20 cellular contexts compared by ENCODE assay signal in genomic region chr12:88145567-88146347, GRCh38. TPM values are rescaled to one million over a fixed set of nuclear protein-coding genes. Genes with fewer than 3 reads are reported as not detected.
DNase-seq lines count a peak whose midpoint lies in the region; ATAC-seq and TF ChIP-seq lines count a peak whose summit lies in the region.
"Had no signal": no experiment of that assay in that cellular context is flagged by ENCODE, and none has a peak within 500 bp of the region (broad histone marks: within the 10 kb centered on the region; RNA-seq: fewer than 3 reads in every experiment).

No MANE protein-coding gene starts in this region.

- H3K4me3 Mint-ChIP-seq in Caco-2 (ENCODE audit: unreplicated experiment) (no peak overlapping the region), brain (peak overlapping the region; percentile 54 to 97 (median 64)), nephron (peak overlapping the region; percentile 5 to 33 (median 32))
- H3K4me3 Mint-ChIP-seq in activated T-helper 1 cell treated with anti-CD3 and anti-CD28 coated beads, Interleukin-12 subunit alpha, Interleukin-12 subunit beta, Interleukin-2, Interleukin-4 antibody, amounts not matched to agents 30 ng/mL and 10 ng/mL and 1 ng/mL, durations not matched to agents 14 hours and 24 hours and 36 hours, result no peak overlapping the region
- H3K4me3 Mint-ChIP-seq: activated B cell treated with CpG ODN at 0.5 μM for 24 hours; effector memory CD8-positive, alpha-beta T cell; T-helper 1 cell treated with Interleukin-12 subunit alpha and Interleukin-12 subunit beta and Interleukin-4 antibody, amounts not matched to agents 30 μg/mL and 1 μg/mL, for 36 hours had no signal

- H3K27me3 ChIP-seq in Caco-2 (replicated peaks; ENCODE audit: control insufficient read depth, insufficient read depth, low read length), result no peaks in the 10 kb centered on the region
- H3K27me3 ChIP-seq: adrenal gland, uterus had no signal

- H3K4me3 ChIP-seq in Caco-2 (ENCODE audit: low read depth, low read length), result no peak overlapping the region
- H3K4me3 ChIP-seq: adrenal gland, uterus had no signal

- no peaks in the 10 kb centered on the region for H3K36me3 ChIP-seq in Caco-2 (ENCODE audit: control insufficient read depth, insufficient read depth, low read length)
- H3K36me3 ChIP-seq: adrenal gland, uterus had no signal

- H3K9me3 Mint-ChIP-seq in Caco-2 (ENCODE audit: unreplicated experiment), result no peaks in the 10 kb centered on the region
- no peaks in the 10 kb centered on the region for H3K9me3 Mint-ChIP-seq in brain
- no peaks in the 10 kb centered on the region for H3K9me3 Mint-ChIP-seq in nephron
- no peaks in the 10 kb centered on the region for H3K9me3 Mint-ChIP-seq in activated T-helper 1 cell treated with anti-CD3 and anti-CD28 coated beads, Interleukin-12 subunit alpha, Interleukin-12 subunit beta, Interleukin-2, Interleukin-4 antibody, amounts not matched to agents 30 ng/mL and 10 ng/mL and 1 ng/mL, durations not matched to agents 14 hours and 24 hours and 36 hours
- H3K9me3 Mint-ChIP-seq: activated B cell treated with CpG ODN at 0.5 μM for 24 hours; effector memory CD8-positive, alpha-beta T cell; T-helper 1 cell treated with Interleukin-12 subunit alpha and Interleukin-12 subunit beta and Interleukin-4 antibody, amounts not matched to agents 30 μg/mL and 1 μg/mL, for 36 hours had no signal

- no peak for DNase-seq in Caco-2
- peak; percentile 84 for DNase-seq in NCI-H146 (lab: John Stamatoyannopoulos, UW)
- no peak for DNase-seq in activated T-helper 1 cell treated with anti-CD3 and anti-CD28 coated beads, Interleukin-12 subunit alpha, Interleukin-12 subunit beta, Interleukin-2, Interleukin-4 antibody, amounts not matched to agents 30 ng/mL and 10 ng/mL and 1 ng/mL, durations not matched to agents 14 hours and 24 hours and 36 hours (ENCODE audit: low spot score)
- no peak for DNase-seq in NCI-H187 treated with DMSO at 0.1 percent for 48 hours (lab: John Stamatoyannopoulos, UW)
- DNase-seq in HuH-7 (ENCODE audit: low spot score), result no peak
- DNase-seq: activated B cell treated with CpG ODN at 0.5 μM for 24 hours; activated effector memory CD4-positive, alpha-beta T cell treated with Interleukin-2 at 50 U/mL for 16 hours; adrenal gland; caudate nucleus; effector memory CD8-positive, alpha-beta T cell; left cardiac atrium; occipital lobe; SIG-M5; stimulated activated CD4-positive, alpha-beta T cell treated with anti-CD3 and anti-CD28 coated beads, Interleukin-1b, Interleukin-23, amount 100 ng/mL, for 48 hours; uterus had no signal

- BruUV-seq in Caco-2 (replicated peaks; lab: Mats Ljungman, UMichigan), result no TSS peak

- TF ChIP-seq CTCF in Caco-2 (IDR thresholded peaks at IDR 0.05; ENCODE audit: insufficient read depth in 1 of 2, low read depth in 1 of 2, low read length in 1 of 2, severe bottlenecking in 1 of 2, unreplicated experiment in 1 of 2) (no peak), brain (conservative IDR thresholded peaks at IDR 0.05) (no peak), nephron (IDR thresholded peaks at IDR 0.05; ENCODE audit: unreplicated experiment in 3 of 3) (no peak)

- H3K4me1 Mint-ChIP-seq in Caco-2 (ENCODE audit: low read depth, unreplicated experiment) (peaks cover 17% of the 10 kb centered on the region), brain (peaks cover 58% of the 10 kb centered on the region), nephron (peaks cover 25% of the 10 kb centered on the region)
- peaks cover 33% of the 10 kb centered on the region for H3K4me1 Mint-ChIP-seq in activated T-helper 1 cell treated with anti-CD3 and anti-CD28 coated beads, Interleukin-12 subunit alpha, Interleukin-12 subunit beta, Interleukin-2, Interleukin-4 antibody, amounts not matched to agents 30 ng/mL and 10 ng/mL and 1 ng/mL, durations not matched to agents 14 hours and 24 hours and 36 hours (ENCODE audit: low read depth)

- intact Hi-C loops in Caco-2 (cut with micrococcal nuclease; ENCODE audit: unreplicated experiment), result loop anchor here (10.0 kb wide), 2 partner anchors 429 to 1379 kb away; partner anchors contain the start of genes GALNT4 and POC1B
- intact Hi-C loops in activated T-helper 1 cell treated with anti-CD3 and anti-CD28 coated beads, Interleukin-12 subunit alpha, Interleukin-12 subunit beta, Interleukin-2, Interleukin-4 antibody, amounts not matched to agents 30 ng/mL and 10 ng/mL and 1 ng/mL, durations not matched to agents 14 hours and 24 hours and 36 hours (cut with micrococcal nuclease), result no loop called here

- no peak for ATAC-seq in HG02970 (IDR thresholded peaks at IDR 0.05; ENCODE audit: low FRiP score, unreplicated experiment)
- ATAC-seq: effector memory CD8-positive, alpha-beta T cell; left cardiac atrium; sciatic nerve had no signal

- no peaks in the 10 kb centered on the region for H3K36me3 Mint-ChIP-seq in Caco-2 (ENCODE audit: insufficient read depth, unreplicated experiment)
- peaks cover 10% of the 10 kb centered on the region for H3K36me3 Mint-ChIP-seq in brain
- peaks cover 4% of the 10 kb centered on the region for H3K36me3 Mint-ChIP-seq in nephron (ENCODE audit: low read depth)
- H3K36me3 Mint-ChIP-seq in activated T-helper 1 cell treated with anti-CD3 and anti-CD28 coated beads, Interleukin-12 subunit alpha, Interleukin-12 subunit beta, Interleukin-2, Interleukin-4 antibody, amounts not matched to agents 30 ng/mL and 10 ng/mL and 1 ng/mL, durations not matched to agents 14 hours and 24 hours and 36 hours (ENCODE audit: low read depth), result peaks cover 11% of the 10 kb centered on the region

- POLR2A ChIA-PET in Caco-2 (lab: Charles Lee), result no interaction called here

- no peaks in the 10 kb centered on the region for H3K27me3 Mint-ChIP-seq in Caco-2 (ENCODE audit: insufficient read depth, unreplicated experiment)
- peaks cover 6% of the 10 kb centered on the region for H3K27me3 Mint-ChIP-seq in brain
- no peaks in the 10 kb centered on the region for H3K27me3 Mint-ChIP-seq in nephron (ENCODE audit: low read depth)
- no peaks in the 10 kb centered on the region for H3K27me3 Mint-ChIP-seq in activated T-helper 1 cell treated with anti-CD3 and anti-CD28 coated beads, Interleukin-12 subunit alpha, Interleukin-12 subunit beta, Interleukin-2, Interleukin-4 antibody, amounts not matched to agents 30 ng/mL and 10 ng/mL and 1 ng/mL, durations not matched to agents 14 hours and 24 hours and 36 hours (ENCODE audit: insufficient read depth)
- H3K27me3 Mint-ChIP-seq: activated B cell treated with CpG ODN at 0.5 μM for 24 hours; effector memory CD8-positive, alpha-beta T cell had no signal

- CTCF ChIA-PET in Caco-2 (lab: Charles Lee), result no interaction called here

- no peaks in the 10 kb centered on the region for H3K9me3 ChIP-seq in Caco-2
- H3K9me3 ChIP-seq: adrenal gland, uterus had no signal

- peaks cover 30% of the 10 kb centered on the region for H3K4me1 ChIP-seq in Caco-2
- H3K4me1 ChIP-seq: uterus had no signal

- H3K27ac Mint-ChIP-seq in Caco-2 (ENCODE audit: unreplicated experiment) (peak overlapping the region; percentile 59), brain (peak overlapping the region in 1 of 5 experiments; percentile 4), nephron (peak overlapping the region in 1 of 3 experiments; percentile 42)
- H3K27ac Mint-ChIP-seq in activated T-helper 1 cell treated with anti-CD3 and anti-CD28 coated beads, Interleukin-12 subunit alpha, Interleukin-12 subunit beta, Interleukin-2, Interleukin-4 antibody, amounts not matched to agents 30 ng/mL and 10 ng/mL and 1 ng/mL, durations not matched to agents 14 hours and 24 hours and 36 hours, result no peak overlapping the region
- H3K27ac Mint-ChIP-seq: activated B cell treated with CpG ODN at 0.5 μM for 24 hours; T-helper 1 cell treated with Interleukin-12 subunit alpha and Interleukin-12 subunit beta and Interleukin-4 antibody, amounts not matched to agents 30 μg/mL and 1 μg/mL, for 36 hours had no signal

RNA-seq across cellular contexts. Expression of gene TMTC3, which starts 3.6 kb away (rescaled TPM):
- total RNA-seq in Caco-2 (2022), result 31.8 and 31.9 TPM in 2 replicates
- 1.5 TPM for polyA plus RNA-seq in brain (ENCODE audit: insufficient read depth, low read depth, low replicate concordance)
- total RNA-seq in activated T-helper 1 cell treated with anti-CD3 and anti-CD28 coated beads, Interleukin-12 subunit alpha, Interleukin-12 subunit beta, Interleukin-2, Interleukin-4 antibody, amounts not matched to agents 30 ng/mL and 10 ng/mL and 1 ng/mL, durations not matched to agents 14 hours and 24 hours and 36 hours, result 6.9 and 7.1 TPM in 2 replicates

RNA-seq across cellular contexts. Expression of gene CEP290, which starts 3.9 kb away (rescaled TPM):
- 14.0 and 16.2 TPM in 2 replicates for total RNA-seq in Caco-2 (2022)
- 0.70 TPM for polyA plus RNA-seq in brain (ENCODE audit: insufficient read depth, low read depth, low replicate concordance)
- total RNA-seq in activated T-helper 1 cell treated with anti-CD3 and anti-CD28 coated beads, Interleukin-12 subunit alpha, Interleukin-12 subunit beta, Interleukin-2, Interleukin-4 antibody, amounts not matched to agents 30 ng/mL and 10 ng/mL and 1 ng/mL, durations not matched to agents 14 hours and 24 hours and 36 hours, result 15.5 and 17.0 TPM in 2 replicates

Comparison
In these comparisons a context has a peak if more than half of its experiments do, and no peak if none do; other contexts are left out.
1. H3K4me3 Mint-ChIP-seq: peak in brain (5 of 5) and nephron (3 of 3); none in Caco-2 (single experiment) and activated T-helper 1 cell treated with anti-CD3 and anti-CD28 coated beads, Interleukin-12 subunit alpha, Interleukin-12 subunit beta, Interleukin-2, Interleukin-4 antibody, amounts not matched to agents 30 ng/mL and 10 ng/mL and 1 ng/mL, durations not matched to agents 14 hours and 24 hours and 36 hours (single experiment).